ENCODE assay signal across 23 cellular contexts in the genomic region with DNA sequence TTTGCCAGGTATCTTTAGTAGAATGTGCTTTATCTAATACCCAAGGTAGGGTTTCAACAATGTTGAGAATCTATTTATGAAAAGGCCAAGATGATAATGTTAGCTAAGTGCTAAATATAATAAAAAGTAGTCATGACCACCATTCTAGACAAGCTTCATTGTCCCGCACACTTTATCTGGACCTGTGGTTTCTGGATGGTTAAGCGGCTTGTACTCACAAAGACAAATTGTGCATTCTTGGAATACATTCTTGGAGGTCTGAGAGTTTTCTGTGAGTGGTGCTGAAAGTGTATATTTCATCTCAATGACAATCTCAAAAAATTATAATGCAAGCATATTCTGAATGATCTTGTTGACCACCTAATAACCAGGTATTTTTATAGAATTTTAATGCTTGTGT.
"Had no signal": no experiment of that assay in that cellular context is flagged by ENCODE, and none has a peak within 500 bp of the region (broad histone marks: within the 10 kb centered on the region; RNA-seq: fewer than 3 reads in every experiment).

No MANE protein-coding gene starts in this region.

- H3K4me3 Mint-ChIP-seq: activated naive CD4-positive, alpha-beta T cell treated with anti-CD3 and anti-CD28 coated beads for 36 hours; activated naive CD8-positive, alpha-beta T cell; activated T-helper 17 cell treated with anti-CD3 and anti-CD28 coated beads, Interleukin-2, amount 50 U/mL, for 72 hours; T-helper 17 cell; WTC11 had no signal

- H3K27ac ChIP-seq: Peyer's patch, SJSA1 had no signal

- H3K4me1 Mint-ChIP-seq: activated T-helper 17 cell treated with anti-CD3 and anti-CD28 coated beads, Interleukin-2, amount 50 U/mL, for 72 hours; T-helper 17 cell had no signal

- DNase-seq: activated CD4-positive, alpha-beta T cell treated with anti-CD3 and anti-CD28 coated beads for 48 hours; activated CD4-positive, alpha-beta T cell treated with anti-CD3 and anti-CD28 coated beads, Interleukin-2, amount 50 U/mL, for 4 hours; activated CD4-positive, CD25-positive, alpha-beta regulatory T cell treated with anti-CD3 and anti-CD28 coated beads, Interleukin-2, amount 50 U/mL, for 72 hours; activated CD8-positive, alpha-beta memory T cell treated with anti-CD3 and anti-CD28 coated beads for 24 hours; activated gamma-delta T cell; activated naive CD4-positive, alpha-beta T cell treated with anti-CD3 and anti-CD28 coated beads for 36 hours; activated T-cell treated with anti-CD3 and anti-CD28 coated beads, Interleukin-2, amount 50 U/mL, for 48 hours; Karpas-422; MM.1S; NCI-H1105; NCI-H1436 treated with DMSO at 0.1 percent for 48 hours; NCI-H187; NCI-H446; NCI-H524; Peyer's patch; SHP77; T-helper 17 cell; T-helper 9 cell had no signal

- H3K36me3 ChIP-seq: Peyer's patch, SJSA1 had no signal

- H3K4me1 ChIP-seq: Peyer's patch, SJSA1 had no signal

- ATAC-seq: activated T-helper 17 cell treated with anti-CD3 and anti-CD28 coated beads, Interleukin-2, amount 50 U/mL, for 72 hours; K562; T-helper 17 cell had no signal

- H3K27me3 Mint-ChIP-seq: activated naive CD8-positive, alpha-beta T cell; activated T-helper 17 cell treated with anti-CD3 and anti-CD28 coated beads, Interleukin-2, amount 50 U/mL, for 72 hours; T-helper 17 cell had no signal

- H3K36me3 Mint-ChIP-seq: activated naive CD8-positive, alpha-beta T cell; WTC11 had no signal

- H3K4me3 ChIP-seq: K562, Peyer's patch, SJSA1 had no signal

- H3K27me3 ChIP-seq: Peyer's patch, SJSA1 had no signal

- H3K9me3 ChIP-seq: Peyer's patch, SJSA1 had no signal

- H3K27ac Mint-ChIP-seq: activated naive CD4-positive, alpha-beta T cell treated with anti-CD3 and anti-CD28 coated beads for 36 hours; activated naive CD8-positive, alpha-beta T cell; activated T-helper 17 cell treated with anti-CD3 and anti-CD28 coated beads, Interleukin-2, amount 50 U/mL, for 72 hours; T-helper 17 cell; WTC11 had no signal
